16 cellular contexts compared by ENCODE assay signal in the genomic region with DNA sequence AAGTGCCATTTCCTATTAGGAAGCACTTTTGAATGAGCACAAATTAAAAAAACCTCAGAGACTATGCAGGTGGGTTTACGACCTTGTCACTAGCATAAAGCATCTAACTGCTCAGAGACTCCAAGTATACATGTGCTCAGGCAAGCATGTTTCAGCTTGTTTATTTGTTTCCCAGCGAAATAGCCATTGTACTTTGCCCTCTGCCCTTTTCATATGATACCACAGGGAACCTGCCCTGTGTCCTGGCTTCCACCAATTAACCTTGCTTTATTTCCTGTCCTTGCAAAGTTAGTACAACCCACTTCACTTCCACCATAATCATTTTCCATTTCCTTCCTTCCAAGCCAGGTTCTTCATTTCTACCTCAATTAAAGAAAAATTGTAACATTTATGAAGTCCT.
A peak's percentile ranks its signal among the peaks of the same experiment; 100 is the strongest.
DNase-seq lines count a peak whose midpoint lies in the region; ATAC-seq, FAIRE-seq and TF ChIP-seq lines count a peak whose summit lies in the region.
"Had no signal": no experiment of that assay in that cellular context is flagged by ENCODE, and none has a peak within 500 bp of the region (broad histone marks: within the 10 kb centered on the region; RNA-seq: fewer than 3 reads in every experiment).

No MANE protein-coding gene starts in this region.

- H3K4me1 Mint-ChIP-seq in GM23338: peaks cover 4% of the 10 kb centered on the region

- peaks cover 5% of the 10 kb centered on the region for H3K27me3 Mint-ChIP-seq in GM23338 (ENCODE audit: insufficient read depth, low read depth, poor library complexity)

- H3K4me3 Mint-ChIP-seq in GM23338: no peak overlapping the region; the same call in 2 of the 3 replicates
- H3K4me3 Mint-ChIP-seq: activated naive CD4-positive, alpha-beta T cell treated with anti-CD3 and anti-CD28 coated beads for 36 hours had no signal

- TF ChIP-seq RAD21 in K562 (CRISPR knock-in tag; conservative IDR thresholded peaks at IDR 0.05 in 1 of 2, IDR thresholded peaks at IDR 0.05 in 1 of 2): no peak

- peaks cover 5% of the 10 kb centered on the region; the same call in 1 of the 3 replicates for H3K36me3 Mint-ChIP-seq in GM23338 (ENCODE audit: low read depth)

- H3K9me3 ChIP-seq in K562 (replicated peaks; ENCODE audit: control insufficient read depth, insufficient read depth, low read depth, low read length) (no peaks in the 10 kb centered on the region), neutrophil (no peaks in the 10 kb centered on the region), stomach (no peaks in the 10 kb centered on the region)
- H3K9me3 ChIP-seq: esophagus muscularis mucosa, Peyer's patch, thyroid gland had no signal

- no peaks in the 10 kb centered on the region for H3K9me1 ChIP-seq in K562 (ENCODE audit: control insufficient read depth, insufficient read depth, low read length)

- CTCF ChIA-PET in K562 (lab: Yijun Ruan, JAX; ENCODE audit: low intra/inter-chr PET ratio): no interaction called here

- intact Hi-C loops in K562 (cut with micrococcal nuclease): no loop called here
- intact Hi-C loops in stomach (cut with DNase I; ENCODE audit: low total_unique reads): no loop called here

- in situ Hi-C loops in K562 (cut with MboI): no loop called here

- no peaks in the 10 kb centered on the region for H4K20me1 ChIP-seq in GM23338 (replicated peaks; ENCODE audit: insufficient read depth)
- H4K20me1 ChIP-seq in K562 (replicated peaks; ENCODE audit: control insufficient read depth, insufficient read depth, low read length): no peaks in the 10 kb centered on the region

- H3K4me2 ChIP-seq in GM23338 (no peak overlapping the region), K562 (ENCODE audit: insufficient read depth, low read length) (no peak overlapping the region)

- H3K9me2 ChIP-seq in GM23338 (ENCODE audit: insufficient read depth): no peaks in the 10 kb centered on the region

- 6% methylated on average over 2 of the region's 2 CpGs for WGBS in K562 (ENCODE audit: insufficient coverage, low coverage, missing lambda C conversion rate)
- WGBS in stomach, 5 donors: 57 to 74% (median 63%) methylated on average over 2 of the region's 2 CpGs

- H3K36me3 ChIP-seq in GM23338 (ENCODE audit: insufficient read depth): no peaks in the 10 kb centered on the region
- no peaks in the 10 kb centered on the region for H3K36me3 ChIP-seq in K562 (ENCODE audit: control insufficient read depth, insufficient read depth, low read length)
- H3K36me3 ChIP-seq in neutrophil: no peaks in the 10 kb centered on the region
- H3K36me3 ChIP-seq in stomach: no peaks in the 10 kb centered on the region
- H3K36me3 ChIP-seq: esophagus muscularis mucosa, Peyer's patch, thyroid gland had no signal

- no peaks in the 10 kb centered on the region for H3K4me1 ChIP-seq in GM23338 (ENCODE audit: insufficient read depth)
- no peaks in the 10 kb centered on the region; a peak in 1 of 5 replicates for H3K4me1 ChIP-seq in K562 (replicated peaks in 1 of 2; ENCODE audit: control insufficient read depth in 2 of 2, insufficient read depth in 2 of 2, low read length in 2 of 2)
- peaks cover 76 to 77% of the 10 kb centered on the region in 2 experiments for H3K4me1 ChIP-seq in neutrophil (ENCODE audit: control insufficient read depth in 1 of 2, insufficient read depth in 1 of 2, low read depth in 1 of 2, low read length in 1 of 2)
- peaks cover 0 to 48% (median 11%) of the 10 kb centered on the region in 4 donors for H3K4me1 ChIP-seq in stomach

- H3K79me2 ChIP-seq in GM23338 (replicated peaks; ENCODE audit: insufficient read depth) (no peaks in the 10 kb centered on the region), K562 (ENCODE audit: control insufficient read depth, insufficient read depth, low read length) (no peaks in the 10 kb centered on the region)

- H3K27ac ChIP-seq in GM23338 (ENCODE audit: low read depth) (no peak overlapping the region), K562 (ENCODE audit: extremely low read depth, low read depth, low read length) (no peak overlapping the region), neutrophil (peak overlapping the region; percentile 98), stomach (peak overlapping the region in 2 of 5 donors; percentile 40 to 55)
- H3K27ac ChIP-seq: esophagus muscularis mucosa, thyroid gland had no signal

- ATAC-seq in GM23338 (no peak), K562 (no peak), HG03442 (IDR thresholded peaks at IDR 0.05; ENCODE audit: unreplicated experiment) (no peak)

- BruUV-seq in K562 (replicated peaks; lab: Mats Ljungman, UMichigan): no TSS peak

- H3K9me3 Mint-ChIP-seq in GM23338: peaks cover 7% of the 10 kb centered on the region; the same call in 2 of the 3 replicates
- H3K9me3 Mint-ChIP-seq: activated naive CD4-positive, alpha-beta T cell treated with anti-CD3 and anti-CD28 coated beads for 36 hours had no signal

- no peak for TF ChIP-seq EP300 in K562 (IDR thresholded peaks at IDR 0.05; ENCODE audit: low read length)
- TF ChIP-seq EP300 in stomach (IDR thresholded peaks at IDR 0.05): no peak

- H3K4me3 ChIP-seq in GM23338 (no peak overlapping the region), K562 (no peak overlapping the region), neutrophil (ENCODE audit: low read depth in 1 of 2, low read length in 1 of 2) (peak overlapping the region in 1 of 2 experiments; percentile 3), stomach (no peak overlapping the region)
- H3K4me3 ChIP-seq: esophagus muscularis mucosa, Peyer's patch, thyroid gland had no signal

- H3K9ac ChIP-seq in K562 (ENCODE audit: insufficient read depth in 1 of 2, low read depth in 2 of 2, low read length in 2 of 2): no peak overlapping the region

- TF ChIP-seq POLR2A in K562 (conservative IDR thresholded peaks at IDR 0.05) (no peak), stomach (IDR thresholded peaks at IDR 0.05) (no peak)

- H3K27ac Mint-ChIP-seq in GM23338: no peak overlapping the region
- H3K27ac Mint-ChIP-seq: activated naive CD4-positive, alpha-beta T cell treated with anti-CD3 and anti-CD28 coated beads for 36 hours had no signal

- DNase-seq in NCI-H1105 treated with DMSO at 0.1 percent for 48 hours (lab: John Stamatoyannopoulos, UW) (peak; percentile 8), NCI-H1105 (lab: John Stamatoyannopoulos, UW) (no peak), GM23338 (ENCODE audit: low spot score) (no peak), K562 (ENCODE audit: extremely low read depth in 1 of 4, low spot score in 3 of 4) (no peak), medulla oblongata (ENCODE audit: extremely low spot score) (no peak), stomach (no peak)
- DNase-seq: activated naive CD4-positive, alpha-beta T cell treated with anti-CD3 and anti-CD28 coated beads for 36 hours; glutamatergic neuron; NCI-H2171 treated with DMSO at 0.1 percent for 48 hours; NCI-H82; thyroid gland had no signal

- peak overlapping the region; percentile 53; the same call in 1 of the 2 replicates for H2AFZ ChIP-seq in GM23338
- H2AFZ ChIP-seq in K562 (ENCODE audit: low read depth, low read length): no peak overlapping the region

- POLR2A ChIA-PET in K562 (lab: Yijun Ruan, JAX): no interaction called here

- H3K27me3 ChIP-seq in GM23338 (ENCODE audit: insufficient read depth) (0 out of 2 replicates have a peak, but pooled peaks cover under 1% of the 10 kb centered on the region), K562 (ENCODE audit: control insufficient read depth in 2 of 2, insufficient read depth in 2 of 2, low read length in 2 of 2) (no peaks in the 10 kb centered on the region), neutrophil (no peaks in the 10 kb centered on the region), stomach (no peaks in the 10 kb centered on the region)
- H3K27me3 ChIP-seq: esophagus muscularis mucosa, Peyer's patch, thyroid gland had no signal

- no peaks in the 10 kb centered on the region for H3F3A ChIP-seq in GM23338 (replicated peaks; ENCODE audit: low read depth)

- no peak for FAIRE-seq in K562 (lab: Jason Lieb, UNC)
- FAIRE-seq: A204.1 had no signal

- no peak for TF ChIP-seq CTCF in GM23338 (conservative IDR thresholded peaks at IDR 0.05; ENCODE audit: low read depth in 2 of 2)
- no peak for TF ChIP-seq CTCF in K562 (IDR thresholded peaks at IDR 0.05 in 2 of 3, conservative IDR thresholded peaks at IDR 0.05 in 1 of 3; ENCODE audit: insufficient read depth in 2 of 3, low read depth in 1 of 3, low read length in 3 of 3)
- TF ChIP-seq CTCF in neutrophil (IDR thresholded peaks at IDR 0.05): no peak
- TF ChIP-seq CTCF in stomach (IDR thresholded peaks at IDR 0.05): no peak

TF ChIP-seq in GM23338, 12 proteins besides CTCF, POLR2A, EP300 and RAD21 (continues in another document):
- TF ChIP-seq STAT1 (IDR thresholded peaks at IDR 0.05; ENCODE audit: unreplicated experiment) (no peak), ZNF114 (CRISPR knock-in tag; IDR thresholded peaks at IDR 0.05) (no peak)

TF ChIP-seq in K562, 482 proteins besides CTCF, POLR2A, EP300 and RAD21:
- TF ChIP-seq, protein P1, sequence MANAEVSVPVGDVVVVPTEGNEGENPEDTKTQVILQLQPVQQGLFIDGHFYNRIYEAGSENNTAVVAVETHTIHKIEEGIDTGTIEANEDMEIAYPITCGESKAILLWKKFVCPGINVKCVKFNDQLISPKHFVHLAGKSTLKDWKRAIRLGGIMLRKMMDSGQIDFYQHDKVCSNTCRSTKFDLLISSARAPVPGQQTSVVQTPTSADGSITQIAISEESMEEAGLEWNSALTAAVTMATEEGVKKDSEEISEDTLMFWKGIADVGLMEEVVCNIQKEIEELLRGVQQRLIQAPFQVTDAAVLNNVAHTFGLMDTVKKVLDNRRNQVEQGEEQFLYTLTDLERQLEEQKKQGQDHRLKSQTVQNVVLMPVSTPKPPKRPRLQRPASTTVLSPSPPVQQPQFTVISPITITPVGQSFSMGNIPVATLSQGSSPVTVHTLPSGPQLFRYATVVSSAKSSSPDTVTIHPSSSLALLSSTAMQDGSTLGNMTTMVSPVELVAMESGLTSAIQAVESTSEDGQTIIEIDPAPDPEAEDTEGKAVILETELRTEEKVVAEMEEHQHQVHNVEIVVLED (CRISPR knock-in tag; IDR thresholded peaks at IDR 0.05): no peak
- TF ChIP-seq NR2C2 (CRISPR knock-in tag; IDR thresholded peaks at IDR 0.05) (no peak), NR2C2 (tag; IDR thresholded peaks at IDR 0.05) (peak; percentile 15; the same call in 1 of the 2 replicates)
